In genomic region chr11:58579192-58580129, GRCh38 we compare ENCODE assay signal across 8 cellular contexts. TPM values are rescaled to one million over a fixed set of nuclear protein-coding genes. Genes with fewer than 3 reads are reported as not detected.
A peak's percentile ranks its signal among the peaks of the same experiment; 100 is the strongest.
DNase-seq lines count a peak whose midpoint lies in the region; ATAC-seq and TF ChIP-seq lines count a peak whose summit lies in the region.

No MANE protein-coding gene starts in this region.

- 0% methylated on average over 47 to 61 of the region's 78 CpGs for WGBS in lower leg skin, 2 donors

- DNase-seq in CD1c-positive myeloid dendritic cell (ENCODE audit: extremely low spot score): peak; percentile 94
- DNase-seq in NCI-H748 treated with DMSO at 0.1 percent for 48 hours (lab: John Stamatoyannopoulos, UW): peak; percentile 66
- peak; percentile 90 to 91 for DNase-seq in activated CD4-positive, alpha-beta T cell treated with anti-CD3 and anti-CD28 coated beads, Interleukin-2, amount 50 U/mL, for 48 hours
- DNase-seq in dermis microvascular lymphatic vessel endothelial cell (ENCODE audit: low read depth in 2 of 2): peak; percentile 87 to 93
- DNase-seq in lower leg skin (ENCODE audit: low spot score in 2 of 2): peak; percentile 93 to 99
- DNase-seq in stimulated activated CD4-positive, alpha-beta T cell treated with anti-CD3 and anti-CD28 coated beads, Interleukin-4, amount 100 ng/mL, for 4 hours: peak; percentile 88 to 92

- H3K4me3 ChIP-seq in lower leg skin (ENCODE audit: low read depth, poor library complexity, severe bottlenecking): peak overlapping the region; percentile 95

- TF ChIP-seq CTCF in lower leg skin (IDR thresholded peaks at IDR 0.05): peak in 1 of 3 donors; percentile 85

- TF ChIP-seq POLR2A in lower leg skin (IDR thresholded peaks at IDR 0.05): peak in 1 of 2 donors; percentile 39

- intact Hi-C loops in lower leg skin (cut with DNase I; ENCODE audit: low total_unique reads): loop anchor here (10.0 kb wide), 2 partner anchors 55 to 475 kb away; no protein-coding TSS in a partner anchor

- peak; percentile 54 for ATAC-seq in GM19395 (IDR thresholded peaks at IDR 0.05; ENCODE audit: unreplicated experiment)
- ATAC-seq in HG03571 (IDR thresholded peaks at IDR 0.05; ENCODE audit: unreplicated experiment): peak; percentile 42

RNA-seq across cellular contexts. Expression of gene ZFP91, which starts 0.6 kb away (rescaled TPM):
- total RNA-seq in dermis microvascular lymphatic vessel endothelial cell (35.2 and 35.3 TPM in 2 replicates), lower leg skin (10 to 100 TPM; 46.4 to 58.4 (median 51.7) TPM)

RNA-seq across cellular contexts. Expression of gene LPXN, which starts 3.8 kb away (rescaled TPM):
- 2.0 and 2.4 TPM in 2 replicates for total RNA-seq in dermis microvascular lymphatic vessel endothelial cell
- total RNA-seq in lower leg skin: 1 to 10 TPM; 4.1 to 7.7 (median 5.4) TPM

RNA-seq across cellular contexts. Expression of gene CNTF, which starts 43.0 kb away (rescaled TPM):
- total RNA-seq in dermis microvascular lymphatic vessel endothelial cell (1.2 and 1.3 TPM in 2 replicates), lower leg skin (1 to 10 TPM in 3 of 4 donors, under 1 TPM in 1; 0.89 to 2.3 (median 1.6) TPM)

Comparison
In these comparisons a context has a peak if more than half of its experiments do, and no peak if none do; other contexts are left out.
1. Peak in every context shown above with its lines: DNase-seq, ATAC-seq and H3K4me3 ChIP-seq.